7 cellular contexts compared by ENCODE assay signal in the genomic region with DNA sequence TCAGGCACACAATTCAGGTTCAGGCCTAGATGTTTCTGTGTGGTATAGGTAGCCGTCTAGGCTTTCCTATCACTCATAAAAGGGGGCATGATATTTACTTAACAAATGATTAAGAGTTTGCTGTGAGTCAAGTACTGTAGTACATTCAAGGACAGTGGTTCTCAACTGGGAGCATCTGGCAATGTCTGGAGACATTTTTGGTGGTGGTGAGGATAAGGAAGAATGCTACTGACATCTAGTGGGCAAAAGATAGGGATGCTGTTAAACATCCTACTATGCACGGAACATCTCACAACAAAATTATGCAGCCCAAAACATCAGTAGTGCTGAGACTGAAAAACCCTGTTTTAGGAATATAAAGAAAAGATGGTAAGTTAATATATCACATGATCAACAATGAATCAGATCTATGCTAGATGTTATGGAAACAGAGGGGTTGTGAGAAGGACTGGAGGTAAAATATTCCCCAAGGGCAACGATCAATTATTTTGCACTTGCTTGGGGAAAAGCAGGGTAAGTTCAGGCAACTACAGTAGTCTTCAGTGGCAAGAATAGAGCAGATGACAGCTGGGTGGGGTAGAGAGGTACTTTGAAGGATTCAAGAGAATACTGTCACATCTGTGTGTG. TPM values are rescaled to one million over a fixed set of nuclear protein-coding genes. Genes with fewer than 3 reads are reported as not detected.
DNase-seq lines count a peak whose midpoint lies in the region; ATAC-seq, FAIRE-seq and TF ChIP-seq lines count a peak whose summit lies in the region.

No MANE protein-coding gene starts in this region.

- no peak for TF ChIP-seq EP300 in Ishikawa (IDR thresholded peaks at IDR 0.05; ENCODE audit: borderline replicate concordance)

- H3K9me3 Mint-ChIP-seq in activated T-helper 17 cell treated with anti-CD3 and anti-CD28 coated beads, Interleukin-2, amount 50 U/mL, for 72 hours = no peaks in the 10 kb centered on the region

- FAIRE-seq in G401.6 (lab: Jason Lieb, UNC) = peak; percentile 54

- H3K27ac Mint-ChIP-seq in activated T-helper 17 cell treated with anti-CD3 and anti-CD28 coated beads, Interleukin-2, amount 50 U/mL, for 72 hours = peak overlapping the region; percentile 26

- H3K36me3 Mint-ChIP-seq in activated T-helper 17 cell treated with anti-CD3 and anti-CD28 coated beads, Interleukin-2, amount 50 U/mL, for 72 hours (ENCODE audit: low read depth) = peaks cover 100% of the 10 kb centered on the region

- DNase-seq in kidney tubule cell (ENCODE audit: low spot score) = peak; percentile 43
- no peak for DNase-seq in NCI-H187 treated with DMSO at 0.1 percent for 48 hours (lab: John Stamatoyannopoulos, UW)
- no peak for DNase-seq in T-helper 9 cell

- H3K4me3 Mint-ChIP-seq in activated T-helper 17 cell treated with anti-CD3 and anti-CD28 coated beads, Interleukin-2, amount 50 U/mL, for 72 hours = no peak overlapping the region

- peaks cover 23% of the 10 kb centered on the region for H3K4me1 Mint-ChIP-seq in activated T-helper 17 cell treated with anti-CD3 and anti-CD28 coated beads, Interleukin-2, amount 50 U/mL, for 72 hours

- no peaks in the 10 kb centered on the region for H3K27me3 Mint-ChIP-seq in activated T-helper 17 cell treated with anti-CD3 and anti-CD28 coated beads, Interleukin-2, amount 50 U/mL, for 72 hours

- ATAC-seq in activated T-helper 17 cell treated with anti-CD3 and anti-CD28 coated beads, Interleukin-2, amount 50 U/mL, for 72 hours (replicated peaks) = no peak
- no peak for ATAC-seq in HG03196 (IDR thresholded peaks at IDR 0.05; ENCODE audit: unreplicated experiment)

- peak; percentile 43; the same call in 1 of the 2 replicates for TF ChIP-seq RAD21 in Ishikawa (IDR thresholded peaks at IDR 0.05; ENCODE audit: low read depth)

TF ChIP-seq in Ishikawa, 13 proteins besides CTCF, POLR2A, EP300 and RAD21:
- TF ChIP-seq CEBPB (IDR thresholded peaks at IDR 0.05) (no peak), YY1 (IDR thresholded peaks at IDR 0.05; ENCODE audit: low read depth) (no peak), ZBTB7A (IDR thresholded peaks at IDR 0.05; ENCODE audit: low read depth) (no peak), TAF1 (IDR thresholded peaks at IDR 0.05; ENCODE audit: low read depth) (no peak), TCF12 (IDR thresholded peaks at IDR 0.05; ENCODE audit: low read depth) (no peak), EGR1 (IDR thresholded peaks at IDR 0.05) (no peak), NFIC (IDR thresholded peaks at IDR 0.05) (no peak), FOXM1 (IDR thresholded peaks at IDR 0.05; ENCODE audit: borderline replicate concordance, low read depth) (no peak)
- TF ChIP-seq, protein P1, sequence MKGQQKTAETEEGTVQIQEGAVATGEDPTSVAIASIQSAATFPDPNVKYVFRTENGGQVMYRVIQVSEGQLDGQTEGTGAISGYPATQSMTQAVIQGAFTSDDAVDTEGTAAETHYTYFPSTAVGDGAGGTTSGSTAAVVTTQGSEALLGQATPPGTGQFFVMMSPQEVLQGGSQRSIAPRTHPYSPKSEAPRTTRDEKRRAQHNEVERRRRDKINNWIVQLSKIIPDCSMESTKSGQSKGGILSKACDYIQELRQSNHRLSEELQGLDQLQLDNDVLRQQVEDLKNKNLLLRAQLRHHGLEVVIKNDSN (IDR thresholded peaks at IDR 0.05) = no peak

RNA-seq across cellular contexts. Expression of a gene that starts 4.9 kb away (rescaled TPM):
- 10 to 100 TPM; 62.9 to 79.5 TPM for total RNA-seq in activated T-helper 17 cell treated with anti-CD3 and anti-CD28 coated beads, Interleukin-2, amount 50 U/mL, for 72 hours

RNA-seq across cellular contexts. Expression of a gene that starts 35.1 kb away (rescaled TPM):
- 10 to 100 TPM; 15.4 to 31.1 TPM for total RNA-seq in activated T-helper 17 cell treated with anti-CD3 and anti-CD28 coated beads, Interleukin-2, amount 50 U/mL, for 72 hours
